ENCODE assay signal across 1 cellular context in genomic region chr2:48605482-48606175, GRCh38.
TF ChIP-seq lines count a peak whose summit lies in the region.

No MANE protein-coding gene starts in this region.

TF ChIP-seq in K562, 482 proteins besides CTCF, POLR2A, EP300 and RAD21 (continued from another document and continues in another):
- TF ChIP-seq, protein P1, sequence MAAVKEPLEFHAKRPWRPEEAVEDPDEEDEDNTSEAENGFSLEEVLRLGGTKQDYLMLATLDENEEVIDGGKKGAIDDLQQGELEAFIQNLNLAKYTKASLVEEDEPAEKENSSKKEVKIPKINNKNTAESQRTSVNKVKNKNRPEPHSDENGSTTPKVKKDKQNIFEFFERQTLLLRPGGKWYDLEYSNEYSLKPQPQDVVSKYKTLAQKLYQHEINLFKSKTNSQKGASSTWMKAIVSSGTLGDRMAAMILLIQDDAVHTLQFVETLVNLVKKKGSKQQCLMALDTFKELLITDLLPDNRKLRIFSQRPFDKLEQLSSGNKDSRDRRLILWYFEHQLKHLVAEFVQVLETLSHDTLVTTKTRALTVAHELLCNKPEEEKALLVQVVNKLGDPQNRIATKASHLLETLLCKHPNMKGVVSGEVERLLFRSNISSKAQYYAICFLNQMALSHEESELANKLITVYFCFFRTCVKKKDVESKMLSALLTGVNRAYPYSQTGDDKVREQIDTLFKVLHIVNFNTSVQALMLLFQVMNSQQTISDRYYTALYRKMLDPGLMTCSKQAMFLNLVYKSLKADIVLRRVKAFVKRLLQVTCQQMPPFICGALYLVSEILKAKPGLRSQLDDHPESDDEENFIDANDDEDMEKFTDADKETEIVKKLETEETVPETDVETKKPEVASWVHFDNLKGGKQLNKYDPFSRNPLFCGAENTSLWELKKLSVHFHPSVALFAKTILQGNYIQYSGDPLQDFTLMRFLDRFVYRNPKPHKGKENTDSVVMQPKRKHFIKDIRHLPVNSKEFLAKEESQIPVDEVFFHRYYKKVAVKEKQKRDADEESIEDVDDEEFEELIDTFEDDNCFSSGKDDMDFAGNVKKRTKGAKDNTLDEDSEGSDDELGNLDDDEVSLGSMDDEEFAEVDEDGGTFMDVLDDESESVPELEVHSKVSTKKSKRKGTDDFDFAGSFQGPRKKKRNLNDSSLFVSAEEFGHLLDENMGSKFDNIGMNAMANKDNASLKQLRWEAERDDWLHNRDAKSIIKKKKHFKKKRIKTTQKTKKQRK (IDR thresholded peaks at IDR 0.05; ENCODE audit: borderline replicate concordance, low read depth, low read length), result no peak
- TF ChIP-seq BHLHE40 (IDR thresholded peaks at IDR 0.05; ENCODE audit: low read length) (0 out of 2 replicates have a peak, but pooled peaks have one; percentile 28), ESRRB (CRISPR knock-in tag; IDR thresholded peaks at IDR 0.05; ENCODE audit: borderline replicate concordance) (no peak), GATAD2A (IDR thresholded peaks at IDR 0.05) (no peak), GTF2A2 (tag; IDR thresholded peaks at IDR 0.05) (peak; percentile 65), ZNF707 (CRISPR knock-in tag; conservative IDR thresholded peaks at IDR 0.05) (no peak), IFI16 (CRISPR knock-in tag; IDR thresholded peaks at IDR 0.05) (no peak), PHF21A (IDR thresholded peaks at IDR 0.05; ENCODE audit: borderline replicate concordance, low read depth) (no peak), ESRRA (IDR thresholded peaks at IDR 0.05; ENCODE audit: borderline replicate concordance, low read depth) (no peak), KLF10 (CRISPR knock-in tag; IDR thresholded peaks at IDR 0.05) (no peak), TRIM24 (IDR thresholded peaks at IDR 0.05) (peak; percentile 98), MTF1 (CRISPR knock-in tag; IDR thresholded peaks at IDR 0.05; ENCODE audit: borderline replicate concordance) (no peak), NFRKB (IDR thresholded peaks at IDR 0.05; ENCODE audit: low read depth) (no peak), HNRNPUL1 (IDR thresholded peaks at IDR 0.05; ENCODE audit: low read length) (no peak), MLLT1 (IDR thresholded peaks at IDR 0.05) (peak in 1 of 2 experiments; percentile 44; a peak in 1 of 4 replicates), TCFL5 (CRISPR knock-in tag; conservative IDR thresholded peaks at IDR 0.05) (no peak), TEAD2 (tag; IDR thresholded peaks at IDR 0.05) (no peak), NCOA6 (IDR thresholded peaks at IDR 0.05) (no peak), ZC3H11A (IDR thresholded peaks at IDR 0.05; ENCODE audit: low read depth, low read length) (no peak), VEZF1 (CRISPR knock-in tag; IDR thresholded peaks at IDR 0.05) (peak; percentile 59), ZNF347 (CRISPR knock-in tag; IDR thresholded peaks at IDR 0.05; ENCODE audit: low read depth) (no peak), ZNF41 (CRISPR knock-in tag; conservative IDR thresholded peaks at IDR 0.05) (no peak), ATF1 (CRISPR knock-in tag; IDR thresholded peaks at IDR 0.05) (no peak), ATF1 (tag; IDR thresholded peaks at IDR 0.05) (peak; percentile 77), TOE1 (IDR thresholded peaks at IDR 0.05; ENCODE audit: borderline replicate concordance) (no peak), TOE1 (CRISPR knock-in tag; IDR thresholded peaks at IDR 0.05; ENCODE audit: borderline replicate concordance, low read depth) (no peak), PREB (CRISPR knock-in tag; IDR thresholded peaks at IDR 0.05) (no peak), TGIF2 (CRISPR knock-in tag; IDR thresholded peaks at IDR 0.05) (no peak), ZNF507 (tag; conservative IDR thresholded peaks at IDR 0.05) (no peak), PBX2 (CRISPR knock-in tag; IDR thresholded peaks at IDR 0.05; ENCODE audit: low read depth) (no peak), PBX2 (tag; conservative IDR thresholded peaks at IDR 0.05; ENCODE audit: low read depth) (peak; percentile 57)
- TF ChIP-seq, protein P2, sequence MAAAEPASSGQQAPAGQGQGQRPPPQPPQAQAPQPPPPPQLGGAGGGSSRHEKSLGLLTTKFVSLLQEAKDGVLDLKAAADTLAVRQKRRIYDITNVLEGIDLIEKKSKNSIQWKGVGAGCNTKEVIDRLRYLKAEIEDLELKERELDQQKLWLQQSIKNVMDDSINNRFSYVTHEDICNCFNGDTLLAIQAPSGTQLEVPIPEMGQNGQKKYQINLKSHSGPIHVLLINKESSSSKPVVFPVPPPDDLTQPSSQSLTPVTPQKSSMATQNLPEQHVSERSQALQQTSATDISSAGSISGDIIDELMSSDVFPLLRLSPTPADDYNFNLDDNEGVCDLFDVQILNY (CRISPR knock-in tag; IDR thresholded peaks at IDR 0.05), result no peak
- TF ChIP-seq, protein P3, sequence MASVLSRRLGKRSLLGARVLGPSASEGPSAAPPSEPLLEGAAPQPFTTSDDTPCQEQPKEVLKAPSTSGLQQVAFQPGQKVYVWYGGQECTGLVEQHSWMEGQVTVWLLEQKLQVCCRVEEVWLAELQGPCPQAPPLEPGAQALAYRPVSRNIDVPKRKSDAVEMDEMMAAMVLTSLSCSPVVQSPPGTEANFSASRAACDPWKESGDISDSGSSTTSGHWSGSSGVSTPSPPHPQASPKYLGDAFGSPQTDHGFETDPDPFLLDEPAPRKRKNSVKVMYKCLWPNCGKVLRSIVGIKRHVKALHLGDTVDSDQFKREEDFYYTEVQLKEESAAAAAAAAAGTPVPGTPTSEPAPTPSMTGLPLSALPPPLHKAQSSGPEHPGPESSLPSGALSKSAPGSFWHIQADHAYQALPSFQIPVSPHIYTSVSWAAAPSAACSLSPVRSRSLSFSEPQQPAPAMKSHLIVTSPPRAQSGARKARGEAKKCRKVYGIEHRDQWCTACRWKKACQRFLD (CRISPR knock-in tag; IDR thresholded peaks at IDR 0.05), result no peak
- TF ChIP-seq, protein P4, sequence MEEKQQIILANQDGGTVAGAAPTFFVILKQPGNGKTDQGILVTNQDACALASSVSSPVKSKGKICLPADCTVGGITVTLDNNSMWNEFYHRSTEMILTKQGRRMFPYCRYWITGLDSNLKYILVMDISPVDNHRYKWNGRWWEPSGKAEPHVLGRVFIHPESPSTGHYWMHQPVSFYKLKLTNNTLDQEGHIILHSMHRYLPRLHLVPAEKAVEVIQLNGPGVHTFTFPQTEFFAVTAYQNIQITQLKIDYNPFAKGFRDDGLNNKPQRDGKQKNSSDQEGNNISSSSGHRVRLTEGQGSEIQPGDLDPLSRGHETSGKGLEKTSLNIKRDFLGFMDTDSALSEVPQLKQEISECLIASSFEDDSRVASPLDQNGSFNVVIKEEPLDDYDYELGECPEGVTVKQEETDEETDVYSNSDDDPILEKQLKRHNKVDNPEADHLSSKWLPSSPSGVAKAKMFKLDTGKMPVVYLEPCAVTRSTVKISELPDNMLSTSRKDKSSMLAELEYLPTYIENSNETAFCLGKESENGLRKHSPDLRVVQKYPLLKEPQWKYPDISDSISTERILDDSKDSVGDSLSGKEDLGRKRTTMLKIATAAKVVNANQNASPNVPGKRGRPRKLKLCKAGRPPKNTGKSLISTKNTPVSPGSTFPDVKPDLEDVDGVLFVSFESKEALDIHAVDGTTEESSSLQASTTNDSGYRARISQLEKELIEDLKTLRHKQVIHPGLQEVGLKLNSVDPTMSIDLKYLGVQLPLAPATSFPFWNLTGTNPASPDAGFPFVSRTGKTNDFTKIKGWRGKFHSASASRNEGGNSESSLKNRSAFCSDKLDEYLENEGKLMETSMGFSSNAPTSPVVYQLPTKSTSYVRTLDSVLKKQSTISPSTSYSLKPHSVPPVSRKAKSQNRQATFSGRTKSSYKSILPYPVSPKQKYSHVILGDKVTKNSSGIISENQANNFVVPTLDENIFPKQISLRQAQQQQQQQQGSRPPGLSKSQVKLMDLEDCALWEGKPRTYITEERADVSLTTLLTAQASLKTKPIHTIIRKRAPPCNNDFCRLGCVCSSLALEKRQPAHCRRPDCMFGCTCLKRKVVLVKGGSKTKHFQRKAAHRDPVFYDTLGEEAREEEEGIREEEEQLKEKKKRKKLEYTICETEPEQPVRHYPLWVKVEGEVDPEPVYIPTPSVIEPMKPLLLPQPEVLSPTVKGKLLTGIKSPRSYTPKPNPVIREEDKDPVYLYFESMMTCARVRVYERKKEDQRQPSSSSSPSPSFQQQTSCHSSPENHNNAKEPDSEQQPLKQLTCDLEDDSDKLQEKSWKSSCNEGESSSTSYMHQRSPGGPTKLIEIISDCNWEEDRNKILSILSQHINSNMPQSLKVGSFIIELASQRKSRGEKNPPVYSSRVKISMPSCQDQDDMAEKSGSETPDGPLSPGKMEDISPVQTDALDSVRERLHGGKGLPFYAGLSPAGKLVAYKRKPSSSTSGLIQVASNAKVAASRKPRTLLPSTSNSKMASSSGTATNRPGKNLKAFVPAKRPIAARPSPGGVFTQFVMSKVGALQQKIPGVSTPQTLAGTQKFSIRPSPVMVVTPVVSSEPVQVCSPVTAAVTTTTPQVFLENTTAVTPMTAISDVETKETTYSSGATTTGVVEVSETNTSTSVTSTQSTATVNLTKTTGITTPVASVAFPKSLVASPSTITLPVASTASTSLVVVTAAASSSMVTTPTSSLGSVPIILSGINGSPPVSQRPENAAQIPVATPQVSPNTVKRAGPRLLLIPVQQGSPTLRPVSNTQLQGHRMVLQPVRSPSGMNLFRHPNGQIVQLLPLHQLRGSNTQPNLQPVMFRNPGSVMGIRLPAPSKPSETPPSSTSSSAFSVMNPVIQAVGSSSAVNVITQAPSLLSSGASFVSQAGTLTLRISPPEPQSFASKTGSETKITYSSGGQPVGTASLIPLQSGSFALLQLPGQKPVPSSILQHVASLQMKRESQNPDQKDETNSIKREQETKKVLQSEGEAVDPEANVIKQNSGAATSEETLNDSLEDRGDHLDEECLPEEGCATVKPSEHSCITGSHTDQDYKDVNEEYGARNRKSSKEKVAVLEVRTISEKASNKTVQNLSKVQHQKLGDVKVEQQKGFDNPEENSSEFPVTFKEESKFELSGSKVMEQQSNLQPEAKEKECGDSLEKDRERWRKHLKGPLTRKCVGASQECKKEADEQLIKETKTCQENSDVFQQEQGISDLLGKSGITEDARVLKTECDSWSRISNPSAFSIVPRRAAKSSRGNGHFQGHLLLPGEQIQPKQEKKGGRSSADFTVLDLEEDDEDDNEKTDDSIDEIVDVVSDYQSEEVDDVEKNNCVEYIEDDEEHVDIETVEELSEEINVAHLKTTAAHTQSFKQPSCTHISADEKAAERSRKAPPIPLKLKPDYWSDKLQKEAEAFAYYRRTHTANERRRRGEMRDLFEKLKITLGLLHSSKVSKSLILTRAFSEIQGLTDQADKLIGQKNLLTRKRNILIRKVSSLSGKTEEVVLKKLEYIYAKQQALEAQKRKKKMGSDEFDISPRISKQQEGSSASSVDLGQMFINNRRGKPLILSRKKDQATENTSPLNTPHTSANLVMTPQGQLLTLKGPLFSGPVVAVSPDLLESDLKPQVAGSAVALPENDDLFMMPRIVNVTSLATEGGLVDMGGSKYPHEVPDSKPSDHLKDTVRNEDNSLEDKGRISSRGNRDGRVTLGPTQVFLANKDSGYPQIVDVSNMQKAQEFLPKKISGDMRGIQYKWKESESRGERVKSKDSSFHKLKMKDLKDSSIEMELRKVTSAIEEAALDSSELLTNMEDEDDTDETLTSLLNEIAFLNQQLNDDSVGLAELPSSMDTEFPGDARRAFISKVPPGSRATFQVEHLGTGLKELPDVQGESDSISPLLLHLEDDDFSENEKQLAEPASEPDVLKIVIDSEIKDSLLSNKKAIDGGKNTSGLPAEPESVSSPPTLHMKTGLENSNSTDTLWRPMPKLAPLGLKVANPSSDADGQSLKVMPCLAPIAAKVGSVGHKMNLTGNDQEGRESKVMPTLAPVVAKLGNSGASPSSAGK (IDR thresholded peaks at IDR 0.05), result peak; percentile 69
